ENCODE assay signal across 30 cellular contexts in the genomic region with DNA sequence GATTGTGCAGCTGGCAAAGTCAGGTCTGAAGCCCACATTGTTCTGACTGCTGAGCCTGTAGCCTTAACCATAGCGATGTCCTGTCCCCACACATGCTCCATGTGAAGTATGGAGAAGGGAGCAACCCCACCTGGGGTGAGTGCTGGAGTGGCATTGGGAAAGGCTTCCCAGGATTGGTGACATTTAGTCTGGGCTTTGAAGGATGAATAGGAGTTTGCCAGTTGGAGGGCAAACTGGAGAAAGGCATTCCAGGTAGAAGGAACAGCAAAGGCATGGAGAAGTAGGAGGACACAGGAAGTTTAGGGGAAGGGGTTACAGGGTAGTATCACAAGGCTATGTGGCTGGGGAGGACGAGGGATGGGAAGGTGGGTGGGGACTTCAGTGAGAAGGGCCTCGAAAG.
"Had no signal": no experiment of that assay in that cellular context is flagged by ENCODE, and none has a peak within 500 bp of the region (broad histone marks: within the 10 kb centered on the region; RNA-seq: fewer than 3 reads in every experiment).

No MANE protein-coding gene starts in this region.

- H3K79me2 ChIP-seq: parathyroid adenoma had no signal

- FAIRE-seq: small intestine, urothelium cell line had no signal

- H3K27me3 ChIP-seq: neutrophil, ovary, right lobe of liver, sigmoid colon, suprapubic skin, testis, tibial nerve, upper lobe of left lung, vagina had no signal

- DNase-seq: naive thymus-derived CD8-positive, alpha-beta T cell; nephron progenitor cell; nucleus accumbens; ovary; posterior cingulate gyrus; psoas muscle; right cardiac atrium; right lobe of liver; sigmoid colon; small intestine; stimulated activated CD4-positive, alpha-beta T cell treated with anti-CD3 and anti-CD28 coated beads, Interleukin-12 subunit alpha, Interleukin-12 subunit beta, amount 100 ng/mL, for 4 hours; stimulated activated CD4-positive, alpha-beta T cell treated with anti-CD3 and anti-CD28 coated beads, Interleukin-1b, Interleukin-23, amount 100 ng/mL, for 48 hours; stimulated activated CD4-positive, alpha-beta T cell treated with anti-CD3 and anti-CD28 coated beads, Interleukin-4, amount 100 ng/mL, for 1 hour; stimulated activated CD4-positive, alpha-beta T cell treated with anti-CD3 and anti-CD28 coated beads, Interleukin-4, amount 100 ng/mL, for 4 hours; stimulated activated CD8-positive, alpha-beta memory T cell treated with anti-CD3 and anti-CD28 coated beads, Interleukin-4, amount 100 ng/mL, for 48 hours; stimulated activated naive CD4-positive, alpha-beta T cell; stimulated activated naive CD8-positive, alpha-beta T cell treated with anti-CD3 and anti-CD28 coated beads, Interleukin-15, amount 100 ng/mL, for 72 hours; stimulated activated naive CD8-positive, alpha-beta T cell treated with anti-CD3 and anti-CD28 coated beads, Interleukin-15, Interleukin-2, amounts not matched to agents 100 U/mL and 50 U/mL, for 24 hours; substantia nigra; testis; trophoblast cell had no signal

- H2AFZ ChIP-seq: parathyroid adenoma had no signal

- H3K4me3 ChIP-seq: ovary, psoas muscle, right lobe of liver, sigmoid colon, suprapubic skin, testis, tibial nerve, upper lobe of left lung, vagina had no signal

- H3K9me3 ChIP-seq: neutrophil, ovary, psoas muscle, right lobe of liver, sigmoid colon, suprapubic skin, testis, tibial nerve, upper lobe of left lung, vagina had no signal

- H3K4me1 ChIP-seq: parathyroid adenoma, psoas muscle, right lobe of liver, sigmoid colon, suprapubic skin, testis, tibial nerve, upper lobe of left lung, vagina had no signal

- ATAC-seq: naive thymus-derived CD8-positive, alpha-beta T cell; natural killer cell treated with Interleukin-12 subunit alpha and Interleukin-12 subunit beta and Interleukin-15 and Interleukin-18, amount 100 ng/mL, for 72 hours; psoas muscle; right cardiac atrium; right lobe of liver; stimulated activated memory B cell treated with anti-CD40 and anti-IgM and Interleukin-4, amounts not matched to agents 10 μg/mL and 1 μg/mL and 100 μg/mL, for 72 hours; stimulated activated naive CD8-positive, alpha-beta T cell treated with anti-CD3 and anti-CD28 coated beads, Interleukin-15, amount 100 ng/mL, for 72 hours; stimulated activated naive CD8-positive, alpha-beta T cell treated with anti-CD3 and anti-CD28 coated beads, Interleukin-15, Interleukin-2, amounts not matched to agents 100 U/mL and 50 U/mL, for 24 hours had no signal

- H3K9ac ChIP-seq: parathyroid adenoma had no signal

- H3K27ac ChIP-seq: neutrophil, ovary, parathyroid adenoma, psoas muscle, right lobe of liver, sigmoid colon, suprapubic skin, testis, tibial nerve, upper lobe of left lung, vagina had no signal

- H3K36me3 ChIP-seq: neutrophil, ovary, right lobe of liver, sigmoid colon, suprapubic skin, tibial nerve, upper lobe of left lung, vagina had no signal
